ENCODE assay signal across 1 cellular context in genomic region chr2:168165985-168166901, GRCh38.
TF ChIP-seq lines count a peak whose summit lies in the region.

No MANE protein-coding gene starts in this region.

TF ChIP-seq in HepG2, 621 proteins besides CTCF, POLR2A, EP300 and RAD21 (continued from another document):
- TF ChIP-seq, protein P1, sequence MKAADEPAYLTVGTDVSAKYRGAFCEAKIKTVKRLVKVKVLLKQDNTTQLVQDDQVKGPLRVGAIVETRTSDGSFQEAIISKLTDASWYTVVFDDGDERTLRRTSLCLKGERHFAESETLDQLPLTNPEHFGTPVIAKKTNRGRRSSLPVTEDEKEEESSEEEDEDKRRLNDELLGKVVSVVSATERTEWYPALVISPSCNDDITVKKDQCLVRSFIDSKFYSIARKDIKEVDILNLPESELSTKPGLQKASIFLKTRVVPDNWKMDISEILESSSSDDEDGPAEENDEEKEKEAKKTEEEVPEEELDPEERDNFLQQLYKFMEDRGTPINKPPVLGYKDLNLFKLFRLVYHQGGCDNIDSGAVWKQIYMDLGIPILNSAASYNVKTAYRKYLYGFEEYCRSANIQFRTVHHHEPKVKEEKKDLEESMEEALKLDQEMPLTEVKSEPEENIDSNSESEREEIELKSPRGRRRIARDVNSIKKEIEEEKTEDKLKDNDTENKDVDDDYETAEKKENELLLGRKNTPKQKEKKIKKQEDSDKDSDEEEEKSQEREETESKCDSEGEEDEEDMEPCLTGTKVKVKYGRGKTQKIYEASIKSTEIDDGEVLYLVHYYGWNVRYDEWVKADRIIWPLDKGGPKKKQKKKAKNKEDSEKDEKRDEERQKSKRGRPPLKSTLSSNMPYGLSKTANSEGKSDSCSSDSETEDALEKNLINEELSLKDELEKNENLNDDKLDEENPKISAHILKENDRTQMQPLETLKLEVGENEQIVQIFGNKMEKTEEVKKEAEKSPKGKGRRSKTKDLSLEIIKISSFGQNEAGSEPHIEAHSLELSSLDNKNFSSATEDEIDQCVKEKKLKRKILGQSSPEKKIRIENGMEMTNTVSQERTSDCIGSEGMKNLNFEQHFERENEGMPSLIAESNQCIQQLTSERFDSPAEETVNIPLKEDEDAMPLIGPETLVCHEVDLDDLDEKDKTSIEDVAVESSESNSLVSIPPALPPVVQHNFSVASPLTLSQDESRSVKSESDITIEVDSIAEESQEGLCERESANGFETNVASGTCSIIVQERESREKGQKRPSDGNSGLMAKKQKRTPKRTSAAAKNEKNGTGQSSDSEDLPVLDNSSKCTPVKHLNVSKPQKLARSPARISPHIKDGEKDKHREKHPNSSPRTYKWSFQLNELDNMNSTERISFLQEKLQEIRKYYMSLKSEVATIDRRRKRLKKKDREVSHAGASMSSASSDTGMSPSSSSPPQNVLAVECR (CRISPR knock-in tag; IDR thresholded peaks at IDR 0.05; ENCODE audit: borderline replicate concordance), result peak; percentile 58; the same call in 1 of the 2 replicates
- TF ChIP-seq ZNF232 (CRISPR knock-in tag; IDR thresholded peaks at IDR 0.05; ENCODE audit: borderline replicate concordance) (no peak), ATF1 (CRISPR knock-in tag; IDR thresholded peaks at IDR 0.05) (peak; percentile 30), ZNF792 (CRISPR knock-in tag; IDR thresholded peaks at IDR 0.05) (no peak), ZNF713 (CRISPR knock-in tag; IDR thresholded peaks at IDR 0.05) (no peak), CHD4 (IDR thresholded peaks at IDR 0.05; ENCODE audit: borderline replicate concordance, low read length) (0 out of 2 replicates have a peak, but pooled peaks have one; percentile 31), ZBTB1 (CRISPR knock-in tag; IDR thresholded peaks at IDR 0.05; ENCODE audit: borderline replicate concordance) (no peak), SUZ12 (IDR thresholded peaks at IDR 0.05; ENCODE audit: low read depth, low read length) (no peak), ATF7-NPFF (CRISPR knock-in tag; IDR thresholded peaks at IDR 0.05; ENCODE audit: low read depth) (no peak), ZNF207 (IDR thresholded peaks at IDR 0.05; ENCODE audit: borderline replicate concordance) (no peak), NR2F1 (CRISPR knock-in tag; IDR thresholded peaks at IDR 0.05) (no peak), HOXA5 (CRISPR knock-in tag; IDR thresholded peaks at IDR 0.05) (0 out of 2 replicates have a peak, but pooled peaks have one; percentile 42), ZBTB37 (CRISPR knock-in tag; IDR thresholded peaks at IDR 0.05) (no peak), ZNF17 (CRISPR knock-in tag; IDR thresholded peaks at IDR 0.05) (no peak), ZFP1 (CRISPR knock-in tag; IDR thresholded peaks at IDR 0.05) (no peak), SMYD3 (CRISPR knock-in tag; IDR thresholded peaks at IDR 0.05) (no peak), ZNF124 (CRISPR knock-in tag; IDR thresholded peaks at IDR 0.05) (no peak), TEAD3 (CRISPR knock-in tag; optimal IDR thresholded peaks at IDR 0.05; ENCODE audit: borderline replicate concordance) (peak; percentile 77), RARG (CRISPR knock-in tag; IDR thresholded peaks at IDR 0.05; ENCODE audit: low read depth) (no peak), BHLHE40 (IDR thresholded peaks at IDR 0.05; ENCODE audit: low read length) (no peak), ZNF891 (CRISPR knock-in tag; IDR thresholded peaks at IDR 0.05) (no peak), GABPB1 (CRISPR knock-in tag; IDR thresholded peaks at IDR 0.05) (no peak), SMAD9 (CRISPR knock-in tag; IDR thresholded peaks at IDR 0.05) (no peak), TEAD2 (CRISPR knock-in tag; IDR thresholded peaks at IDR 0.05) (no peak), ZNF547 (CRISPR knock-in tag; IDR thresholded peaks at IDR 0.05) (no peak), ZNF552 (CRISPR knock-in tag; IDR thresholded peaks at IDR 0.05; ENCODE audit: borderline replicate concordance) (no peak), NFE2L1 (CRISPR knock-in tag; IDR thresholded peaks at IDR 0.05; ENCODE audit: borderline replicate concordance) (no peak), XBP1 (CRISPR knock-in tag; IDR thresholded peaks at IDR 0.05) (no peak), ZMYM3 (CRISPR knock-in tag; IDR thresholded peaks at IDR 0.05) (no peak), ZBTB38 (CRISPR knock-in tag; IDR thresholded peaks at IDR 0.05) (no peak), TAF15 (IDR thresholded peaks at IDR 0.05; ENCODE audit: low read depth, low read length, poor library complexity, severe bottlenecking) (no peak), HNF4G (IDR thresholded peaks at IDR 0.05; ENCODE audit: borderline replicate concordance, low read depth, low read length) (no peak), HNF4G (CRISPR knock-in tag; IDR thresholded peaks at IDR 0.05; ENCODE audit: borderline replicate concordance, low read depth) (no peak), SNAI1 (CRISPR knock-in tag; IDR thresholded peaks at IDR 0.05; ENCODE audit: borderline replicate concordance) (no peak; the same call in 1 of the 2 replicates), HMGA1 (CRISPR knock-in tag; conservative IDR thresholded peaks at IDR 0.05) (no peak), TOPORS (CRISPR knock-in tag; IDR thresholded peaks at IDR 0.05) (no peak), YY1 (IDR thresholded peaks at IDR 0.05; ENCODE audit: insufficient read depth, insufficient replicate concordance, low read depth, low read length) (no peak), ZNF3 (CRISPR knock-in tag; IDR thresholded peaks at IDR 0.05) (no peak; the same call in 1 of the 2 replicates), ZNF317 (CRISPR knock-in tag; IDR thresholded peaks at IDR 0.05) (no peak), ERF (CRISPR knock-in tag; IDR thresholded peaks at IDR 0.05) (no peak), ZNF576 (CRISPR knock-in tag; IDR thresholded peaks at IDR 0.05) (no peak), U2AF2 (IDR thresholded peaks at IDR 0.05; ENCODE audit: low read depth, low read length) (no peak), KLF16 (CRISPR knock-in tag; IDR thresholded peaks at IDR 0.05) (0 out of 4 replicates have a peak, but pooled peaks of 1 of the 2 experiments have one; percentile 19), JDP2 (CRISPR knock-in tag; IDR thresholded peaks at IDR 0.05; ENCODE audit: borderline replicate concordance) (no peak), DPF2 (CRISPR knock-in tag; IDR thresholded peaks at IDR 0.05; ENCODE audit: borderline replicate concordance, low read depth) (no peak), HDAC2 (CRISPR knock-in tag; IDR thresholded peaks at IDR 0.05) (0 out of 2 replicates have a peak, but pooled peaks have one; percentile 35), PHF8 (CRISPR knock-in tag; IDR thresholded peaks at IDR 0.05) (no peak), NFKB2 (CRISPR knock-in tag; IDR thresholded peaks at IDR 0.05; ENCODE audit: borderline replicate concordance) (no peak), ZNF382 (CRISPR knock-in tag; IDR thresholded peaks at IDR 0.05; ENCODE audit: borderline replicate concordance) (no peak), NCOA2 (CRISPR knock-in tag; IDR thresholded peaks at IDR 0.05) (peak; percentile 92), SPEN (CRISPR knock-in tag; IDR thresholded peaks at IDR 0.05; ENCODE audit: low read depth) (no peak), TFDP1 (CRISPR knock-in tag; IDR thresholded peaks at IDR 0.05; ENCODE audit: borderline replicate concordance) (no peak), NONO (IDR thresholded peaks at IDR 0.05) (no peak), NONO (CRISPR knock-in tag; conservative IDR thresholded peaks at IDR 0.05) (no peak; the same call in 1 of the 2 replicates), ZNF703 (CRISPR knock-in tag; IDR thresholded peaks at IDR 0.05; ENCODE audit: borderline replicate concordance) (no peak), MLLT10 (CRISPR knock-in tag; IDR thresholded peaks at IDR 0.05) (no peak), ZNF746 (CRISPR knock-in tag; IDR thresholded peaks at IDR 0.05) (no peak), ZNF75D (CRISPR knock-in tag; IDR thresholded peaks at IDR 0.05; ENCODE audit: borderline replicate concordance) (no peak), ZFYVE20 (CRISPR knock-in tag; IDR thresholded peaks at IDR 0.05; ENCODE audit: borderline replicate concordance, low read depth) (no peak), E2F2 (CRISPR knock-in tag; IDR thresholded peaks at IDR 0.05; ENCODE audit: borderline replicate concordance) (no peak), ZNF430 (CRISPR knock-in tag; IDR thresholded peaks at IDR 0.05) (no peak)
- TF ChIP-seq, protein P2, sequence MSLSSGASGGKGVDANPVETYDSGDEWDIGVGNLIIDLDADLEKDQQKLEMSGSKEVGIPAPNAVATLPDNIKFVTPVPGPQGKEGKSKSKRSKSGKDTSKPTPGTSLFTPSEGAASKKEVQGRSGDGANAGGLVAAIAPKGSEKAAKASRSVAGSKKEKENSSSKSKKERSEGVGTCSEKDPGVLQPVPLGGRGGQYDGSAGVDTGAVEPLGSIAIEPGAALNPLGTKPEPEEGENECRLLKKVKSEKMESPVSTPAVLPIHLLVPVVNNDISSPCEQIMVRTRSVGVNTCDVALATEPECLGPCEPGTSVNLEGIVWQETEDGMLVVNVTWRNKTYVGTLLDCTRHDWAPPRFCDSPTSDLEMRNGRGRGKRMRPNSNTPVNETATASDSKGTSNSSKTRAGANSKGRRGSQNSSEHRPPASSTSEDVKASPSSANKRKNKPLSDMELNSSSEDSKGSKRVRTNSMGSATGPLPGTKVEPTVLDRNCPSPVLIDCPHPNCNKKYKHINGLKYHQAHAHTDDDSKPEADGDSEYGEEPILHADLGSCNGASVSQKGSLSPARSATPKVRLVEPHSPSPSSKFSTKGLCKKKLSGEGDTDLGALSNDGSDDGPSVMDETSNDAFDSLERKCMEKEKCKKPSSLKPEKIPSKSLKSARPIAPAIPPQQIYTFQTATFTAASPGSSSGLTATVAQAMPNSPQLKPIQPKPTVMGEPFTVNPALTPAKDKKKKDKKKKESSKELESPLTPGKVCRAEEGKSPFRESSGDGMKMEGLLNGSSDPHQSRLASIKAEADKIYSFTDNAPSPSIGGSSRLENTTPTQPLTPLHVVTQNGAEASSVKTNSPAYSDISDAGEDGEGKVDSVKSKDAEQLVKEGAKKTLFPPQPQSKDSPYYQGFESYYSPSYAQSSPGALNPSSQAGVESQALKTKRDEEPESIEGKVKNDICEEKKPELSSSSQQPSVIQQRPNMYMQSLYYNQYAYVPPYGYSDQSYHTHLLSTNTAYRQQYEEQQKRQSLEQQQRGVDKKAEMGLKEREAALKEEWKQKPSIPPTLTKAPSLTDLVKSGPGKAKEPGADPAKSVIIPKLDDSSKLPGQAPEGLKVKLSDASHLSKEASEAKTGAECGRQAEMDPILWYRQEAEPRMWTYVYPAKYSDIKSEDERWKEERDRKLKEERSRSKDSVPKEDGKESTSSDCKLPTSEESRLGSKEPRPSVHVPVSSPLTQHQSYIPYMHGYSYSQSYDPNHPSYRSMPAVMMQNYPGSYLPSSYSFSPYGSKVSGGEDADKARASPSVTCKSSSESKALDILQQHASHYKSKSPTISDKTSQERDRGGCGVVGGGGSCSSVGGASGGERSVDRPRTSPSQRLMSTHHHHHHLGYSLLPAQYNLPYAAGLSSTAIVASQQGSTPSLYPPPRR (CRISPR knock-in tag; IDR thresholded peaks at IDR 0.05; ENCODE audit: borderline replicate concordance), result 0 out of 2 replicates have a peak, but pooled peaks have one; percentile 30
- TF ChIP-seq, protein P3, sequence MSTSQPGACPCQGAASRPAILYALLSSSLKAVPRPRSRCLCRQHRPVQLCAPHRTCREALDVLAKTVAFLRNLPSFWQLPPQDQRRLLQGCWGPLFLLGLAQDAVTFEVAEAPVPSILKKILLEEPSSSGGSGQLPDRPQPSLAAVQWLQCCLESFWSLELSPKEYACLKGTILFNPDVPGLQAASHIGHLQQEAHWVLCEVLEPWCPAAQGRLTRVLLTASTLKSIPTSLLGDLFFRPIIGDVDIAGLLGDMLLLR (CRISPR knock-in tag; IDR thresholded peaks at IDR 0.05), result no peak
- TF ChIP-seq, protein P4, sequence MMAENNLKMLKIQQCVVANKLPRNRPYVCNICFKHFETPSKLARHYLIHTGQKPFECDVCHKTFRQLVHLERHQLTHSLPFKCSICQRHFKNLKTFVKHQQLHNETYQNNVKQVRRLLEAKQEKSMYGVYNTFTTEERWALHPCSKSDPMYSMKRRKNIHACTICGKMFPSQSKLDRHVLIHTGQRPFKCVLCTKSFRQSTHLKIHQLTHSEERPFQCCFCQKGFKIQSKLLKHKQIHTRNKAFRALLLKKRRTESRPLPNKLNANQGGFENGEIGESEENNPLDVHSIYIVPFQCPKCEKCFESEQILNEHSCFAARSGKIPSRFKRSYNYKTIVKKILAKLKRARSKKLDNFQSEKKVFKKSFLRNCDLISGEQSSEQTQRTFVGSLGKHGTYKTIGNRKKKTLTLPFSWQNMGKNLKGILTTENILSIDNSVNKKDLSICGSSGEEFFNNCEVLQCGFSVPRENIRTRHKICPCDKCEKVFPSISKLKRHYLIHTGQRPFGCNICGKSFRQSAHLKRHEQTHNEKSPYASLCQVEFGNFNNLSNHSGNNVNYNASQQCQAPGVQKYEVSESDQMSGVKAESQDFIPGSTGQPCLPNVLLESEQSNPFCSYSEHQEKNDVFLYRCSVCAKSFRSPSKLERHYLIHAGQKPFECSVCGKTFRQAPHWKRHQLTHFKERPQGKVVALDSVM (CRISPR knock-in tag; IDR thresholded peaks at IDR 0.05), result no peak
